18 cellular contexts compared by ENCODE assay signal in genomic region chr10:60679388-60679987, GRCh38.
"Had no signal": no experiment of that assay in that cellular context is flagged by ENCODE, and none has a peak within 500 bp of the region (broad histone marks: within the 10 kb centered on the region; RNA-seq: fewer than 3 reads in every experiment).

No MANE protein-coding gene starts in this region.

- H3K27ac ChIP-seq: left ventricle myocardium inferior, neutrophil, ovary, prostate gland, tibial nerve, uterus had no signal

- FAIRE-seq: astrocyte had no signal

- H3K4me3 ChIP-seq: left ventricle myocardium inferior, ovary, prostate gland, tibial nerve, uterus had no signal

- H3K4me1 ChIP-seq: left ventricle myocardium inferior, prostate gland, tibial nerve, uterus had no signal

- H3K9me3 ChIP-seq: neutrophil, ovary, prostate gland, uterus had no signal

- H3K36me3 ChIP-seq: left ventricle myocardium inferior, neutrophil, ovary, prostate gland, tibial nerve, uterus had no signal

- DNase-seq: activated CD8-positive, alpha-beta memory T cell treated with anti-CD3 and anti-CD28 coated beads for 24 hours; activated CD8-positive, alpha-beta memory T cell treated with anti-CD3 and anti-CD28 coated beads, Interleukin-2, amount 50 U/mL, for 4 hours; activated naive CD4-positive, alpha-beta T cell; activated naive CD8-positive, alpha-beta T cell treated with anti-CD3 and anti-CD28 coated beads for 36 hours; activated T-cell treated with anti-CD3 and anti-CD28 coated beads, Interleukin-2, amount 50 U/mL, for 4 hours; central memory CD4-positive, alpha-beta T cell; dermis blood vessel endothelial cell; effector CD8-positive, alpha-beta T cell; foreskin melanocyte; left ventricle myocardium inferior; ovary; stimulated activated CD4-positive, alpha-beta T cell treated with anti-CD3 and anti-CD28 coated beads, Interleukin-4, amount 100 ng/mL, for 4 hours; T-helper 9 cell; uterus had no signal

- H3K27me3 ChIP-seq: neutrophil, ovary, tibial nerve, uterus had no signal
